Comparison of ENCODE assay signal across 8 cellular contexts in genomic region chr12:38906482-38907170, GRCh38. TPM values are rescaled to one million over a fixed set of nuclear protein-coding genes. Genes with fewer than 3 reads are reported as not detected.
DNase-seq lines count a peak whose midpoint lies in the region; ATAC-seq and FAIRE-seq lines count a peak whose summit lies in the region.

No MANE protein-coding gene starts in this region.

- DNase-seq in AG08396 (ENCODE audit: low spot score) (peak; percentile 90), NCI-H748 treated with DMSO at 0.1 percent for 48 hours (lab: John Stamatoyannopoulos, UW) (peak; percentile 33)
- DNase-seq in activated CD8-positive, alpha-beta memory T cell treated with anti-CD3 and anti-CD28 coated beads for 24 hours = peak; percentile 78
- DNase-seq in stimulated activated CD8-positive, alpha-beta memory T cell treated with anti-CD3 and anti-CD28 coated beads, Interleukin-12 subunit alpha, Interleukin-12 subunit beta, amount 100 ng/mL, for 4 hours (ENCODE audit: low read depth) = peak; percentile 31

- H3K9me3 ChIP-seq in mesodermal cell (ENCODE audit: control insufficient read depth, low read length) = no peaks in the 10 kb centered on the region

- H3K27ac ChIP-seq in mesodermal cell (ENCODE audit: low read depth, low read length, severe bottlenecking) = peak overlapping the region; percentile 92

- ATAC-seq in GM18861 (IDR thresholded peaks at IDR 0.05; ENCODE audit: unreplicated experiment) (peak; percentile 56), HG03064 (IDR thresholded peaks at IDR 0.05; ENCODE audit: low read depth, unreplicated experiment) (peak; percentile 53)

- 0 to 1% methylated on average over 11 to 13 of the region's 36 CpGs for WGBS in mesodermal cell (ENCODE audit: insufficient coverage in 2 of 2), 2 experiments

- peak overlapping the region; percentile 68 for H3K4me3 ChIP-seq in mesodermal cell (ENCODE audit: extremely low read depth, insufficient read depth, low read length, poor library complexity, severe bottlenecking)

- H3K36me3 ChIP-seq in mesodermal cell (ENCODE audit: control insufficient read depth, insufficient read depth, low read length) = no peaks in the 10 kb centered on the region

- H3K4me1 ChIP-seq in mesodermal cell (ENCODE audit: control insufficient read depth, insufficient read depth, low read length, poor library complexity, severe bottlenecking) = no peaks in the 10 kb centered on the region

- peak; percentile 18 for FAIRE-seq in endometrium (lab: Jason Lieb, UNC)

RNA-seq across cellular contexts. Expression of gene CPNE8, which starts 1.2 kb away (rescaled TPM):
- polyA plus RNA-seq in mesodermal cell (2013, experiment 1 of 2) = 13.6 TPM
- 11.9 TPM for polyA plus RNA-seq in mesodermal cell (2013, experiment 2 of 2)

Comparison
In these comparisons a context has a peak if more than half of its experiments do, and no peak if none do; other contexts are left out.
1. Peak in every context shown above with its lines: DNase-seq, ATAC-seq, H3K4me3 ChIP-seq and H3K27ac ChIP-seq.
2. DNase-seq: peak in every context shown above with its lines; median percentile 90 in AG08396; 78 in activated CD8-positive, alpha-beta memory T cell treated with anti-CD3 and anti-CD28 coated beads for 24 hours; 33 in NCI-H748 treated with DMSO at 0.1 percent for 48 hours; 31 in stimulated activated CD8-positive, alpha-beta memory T cell treated with anti-CD3 and anti-CD28 coated beads, Interleukin-12 subunit alpha, Interleukin-12 subunit beta, amount 100 ng/mL, for 4 hours.